2 cellular contexts compared by ENCODE assay signal in genomic region chr7:138239244-138239643, GRCh38.
TF ChIP-seq lines count a peak whose summit lies in the region.

No MANE protein-coding gene starts in this region.

TF ChIP-seq in H1, 55 proteins besides CTCF, POLR2A, EP300 and RAD21:
- no peak for TF ChIP-seq GTF2F1 (IDR thresholded peaks at IDR 0.05; ENCODE audit: borderline replicate concordance, low read depth, low read length)
- peak; percentile 54; the same call in 1 of the 2 replicates for TF ChIP-seq BACH1 (IDR thresholded peaks at IDR 0.05; ENCODE audit: low read length)

TF ChIP-seq in HepG2, 621 proteins besides CTCF, POLR2A, EP300 and RAD21:
- TF ChIP-seq ZNF777 (CRISPR knock-in tag; IDR thresholded peaks at IDR 0.05) (no peak), ZFAT (CRISPR knock-in tag; conservative IDR thresholded peaks at IDR 0.05) (no peak), CHD4 (IDR thresholded peaks at IDR 0.05; ENCODE audit: borderline replicate concordance, low read length) (no peak), ZNF20 (CRISPR knock-in tag; IDR thresholded peaks at IDR 0.05) (no peak), KAT7 (CRISPR knock-in tag; IDR thresholded peaks at IDR 0.05; ENCODE audit: borderline replicate concordance) (no peak), RFX3 (CRISPR knock-in tag; IDR thresholded peaks at IDR 0.05) (no peak)
